ENCODE assay signal across 15 cellular contexts in genomic region chr9:137679695-137680305, GRCh38.
DNase-seq lines count a peak whose midpoint lies in the region; ATAC-seq and TF ChIP-seq lines count a peak whose summit lies in the region.
"Had no signal": no experiment of that assay in that cellular context is flagged by ENCODE, and none has a peak within 500 bp of the region (broad histone marks: within the 10 kb centered on the region; RNA-seq: fewer than 3 reads in every experiment).

No MANE protein-coding gene starts in this region.

- peak overlapping the region; percentile 92 for H3K27ac ChIP-seq in GM23338 (ENCODE audit: low read depth)
- peak overlapping the region; percentile 94 for H3K27ac ChIP-seq in OCI-LY1 (ENCODE audit: low read depth, low read length, poor library complexity, severe bottlenecking)
- H3K27ac ChIP-seq in thyroid gland: no peak overlapping the region
- H3K27ac ChIP-seq in right lobe of liver: no peak overlapping the region
- no peak overlapping the region for H3K27ac ChIP-seq in GM23248
- H3K27ac ChIP-seq: cardiac muscle cell, sigmoid colon, uterus had no signal

- peak; percentile 6; the same call in 2 of the 3 replicates for ATAC-seq in GM23338
- ATAC-seq in right lobe of liver: no peak

- H3K27me3 Mint-ChIP-seq in GM23338 (ENCODE audit: insufficient read depth, low read depth, poor library complexity) (peaks cover 6% of the 10 kb centered on the region), endothelial cell (ENCODE audit: unreplicated experiment) (no peaks in the 10 kb centered on the region), progenitor cell of endocrine pancreas (no peaks in the 10 kb centered on the region)

- H3K4me3 ChIP-seq in GM23338: peak overlapping the region; percentile 6; the same call in 1 of the 2 replicates
- H3K4me3 ChIP-seq in OCI-LY1 (ENCODE audit: low read depth, low read length, poor library complexity, severe bottlenecking): peak overlapping the region; percentile 56
- H3K4me3 ChIP-seq in thyroid gland (replicated peaks in 1 of 3): no peak overlapping the region
- no peak overlapping the region for H3K4me3 ChIP-seq in right lobe of liver
- no peak overlapping the region for H3K4me3 ChIP-seq in GM23248
- H3K4me3 ChIP-seq: cardiac muscle cell, sigmoid colon, uterus had no signal

- H3K36me3 ChIP-seq in GM23338 (ENCODE audit: insufficient read depth): no peaks in the 10 kb centered on the region
- peaks cover 10% of the 10 kb centered on the region for H3K36me3 ChIP-seq in OCI-LY1 (ENCODE audit: insufficient read depth, low read length)
- H3K36me3 ChIP-seq in thyroid gland: no peaks in the 10 kb centered on the region
- no peaks in the 10 kb centered on the region for H3K36me3 ChIP-seq in right lobe of liver
- no peaks in the 10 kb centered on the region for H3K36me3 ChIP-seq in GM23248 (ENCODE audit: low read depth)
- H3K36me3 ChIP-seq: cardiac muscle cell, sigmoid colon, uterus had no signal

- no peak for DNase-seq in GM23338 (ENCODE audit: low spot score)
- no peak for DNase-seq in endothelial cell (ENCODE audit: low spot score)
- DNase-seq in progenitor cell of endocrine pancreas (ENCODE audit: low spot score, unreplicated experiment): no peak
- DNase-seq in thyroid gland: no peak
- no peak for DNase-seq in right lobe of liver
- DNase-seq in GM23248: no peak
- DNase-seq: activated naive CD4-positive, alpha-beta T cell; C1 segment of cervical spinal cord; foreskin fibroblast; NCI-H187 treated with DMSO at 0.1 percent for 48 hours; sigmoid colon; stimulated activated CD4-positive, alpha-beta T cell treated with anti-CD3 and anti-CD28 coated beads, Interleukin-4, amount 100 ng/mL, for 24 hours; uterus had no signal

- peak overlapping the region; percentile 4; the same call in 1 of the 2 replicates for H3K4me2 ChIP-seq in GM23338
- H3K4me2 ChIP-seq in OCI-LY1 (ENCODE audit: low read length): peak overlapping the region; percentile 65
- no peak overlapping the region for H3K4me2 ChIP-seq in GM23248 (ENCODE audit: unreplicated experiment)

- H3K36me3 Mint-ChIP-seq in GM23338 (ENCODE audit: low read depth) (peaks cover 21% of the 10 kb centered on the region; the same call in 2 of the 3 replicates), endothelial cell (ENCODE audit: low read depth, unreplicated experiment) (no peaks in the 10 kb centered on the region), progenitor cell of endocrine pancreas (ENCODE audit: insufficient read depth) (peaks cover 5% of the 10 kb centered on the region)

- H3K4me1 Mint-ChIP-seq in GM23338 (peaks cover 73% of the 10 kb centered on the region), endothelial cell (ENCODE audit: unreplicated experiment) (peaks cover 31% of the 10 kb centered on the region), progenitor cell of endocrine pancreas (ENCODE audit: low read depth) (peaks cover 32% of the 10 kb centered on the region)

- H3K9me3 Mint-ChIP-seq in GM23338 (no peaks in the 10 kb centered on the region; the same call in 2 of the 3 replicates), endothelial cell (ENCODE audit: unreplicated experiment) (no peaks in the 10 kb centered on the region), progenitor cell of endocrine pancreas (ENCODE audit: low read depth) (no peaks in the 10 kb centered on the region)

- H3K9me3 ChIP-seq in OCI-LY1 (ENCODE audit: low read length) (no peaks in the 10 kb centered on the region), thyroid gland (no peaks in the 10 kb centered on the region), right lobe of liver (no peaks in the 10 kb centered on the region), GM23248 (ENCODE audit: low read depth) (no peaks in the 10 kb centered on the region)
- H3K9me3 ChIP-seq: sigmoid colon, uterus had no signal

- H3F3A ChIP-seq in GM23338 (replicated peaks; ENCODE audit: low read depth): peaks cover 10% of the 10 kb centered on the region
- 0 out of 2 replicates have a peak, but pooled peaks cover 11% of the 10 kb centered on the region for H3F3A ChIP-seq in OCI-LY1 (ENCODE audit: insufficient read depth, low read length)
- no peaks in the 10 kb centered on the region for H3F3A ChIP-seq in GM23248 (ENCODE audit: insufficient read depth)

- H3K27me3 ChIP-seq in GM23338 (ENCODE audit: insufficient read depth) (no peaks in the 10 kb centered on the region), OCI-LY1 (ENCODE audit: insufficient read depth, low read length) (no peaks in the 10 kb centered on the region), thyroid gland (no peaks in the 10 kb centered on the region), right lobe of liver (no peaks in the 10 kb centered on the region), GM23248 (replicated peaks; ENCODE audit: insufficient read depth) (no peaks in the 10 kb centered on the region)
- H3K27me3 ChIP-seq: cardiac muscle cell, sigmoid colon, uterus had no signal

- no peak overlapping the region for H2AFZ ChIP-seq in GM23338
- no peak overlapping the region for H2AFZ ChIP-seq in OCI-LY1 (ENCODE audit: low read length)
- no peak overlapping the region for H2AFZ ChIP-seq in GM23248

- H3K9me2 ChIP-seq in GM23338 (ENCODE audit: insufficient read depth) (no peaks in the 10 kb centered on the region), OCI-LY1 (ENCODE audit: low read depth, low read length) (no peaks in the 10 kb centered on the region), GM23248 (ENCODE audit: insufficient read depth) (no peaks in the 10 kb centered on the region)

- peaks cover 72% of the 10 kb centered on the region for H3K4me1 ChIP-seq in GM23338 (ENCODE audit: insufficient read depth)
- peaks cover 88% of the 10 kb centered on the region for H3K4me1 ChIP-seq in OCI-LY1 (ENCODE audit: insufficient read depth, low read length, severe bottlenecking)
- peaks cover 48 to 51% of the 10 kb centered on the region in 2 donors for H3K4me1 ChIP-seq in thyroid gland
- peaks cover 0 to 2% (median under 1%) of the 10 kb centered on the region in 4 donors for H3K4me1 ChIP-seq in right lobe of liver
- H3K4me1 ChIP-seq in GM23248 (ENCODE audit: insufficient read depth): no peaks in the 10 kb centered on the region

- H3K27ac Mint-ChIP-seq in GM23338 (peak overlapping the region; percentile 97), endothelial cell (ENCODE audit: unreplicated experiment) (peak overlapping the region; percentile 78), progenitor cell of endocrine pancreas (peak overlapping the region; percentile 88)

- 89 to 91% methylated on average over 7 of the region's 7 CpGs for WGBS in thyroid gland, 2 donors
- WGBS in right lobe of liver (ENCODE audit: insufficient coverage, low coverage, low lambda C conversion rate, missing lambda C conversion rate): 71% methylated on average over 6 of the region's 7 CpGs
- 89 to 95% methylated on average over 7 of the region's 7 CpGs for WGBS in GM23248 (ENCODE audit: low coverage in 1 of 2, low lambda C conversion rate in 2 of 2, missing lambda C conversion rate in 2 of 2), 2 experiments

- peaks cover 88% of the 10 kb centered on the region for H3K79me2 ChIP-seq in GM23338 (replicated peaks; ENCODE audit: insufficient read depth)
- peaks cover 42% of the 10 kb centered on the region for H3K79me2 ChIP-seq in OCI-LY1 (ENCODE audit: insufficient read depth, low read length)
- peaks cover 97% of the 10 kb centered on the region for H3K79me2 ChIP-seq in GM23248 (ENCODE audit: insufficient read depth)

- H3K4me3 Mint-ChIP-seq in GM23338 (peak overlapping the region; percentile 23; the same call in 2 of the 3 replicates), endothelial cell (ENCODE audit: unreplicated experiment) (no peak overlapping the region), progenitor cell of endocrine pancreas (ENCODE audit: low read depth) (no peak overlapping the region)

- H4K20me1 ChIP-seq in GM23338 (replicated peaks; ENCODE audit: insufficient read depth) (no peaks in the 10 kb centered on the region), OCI-LY1 (ENCODE audit: insufficient read depth, low read length) (no peaks in the 10 kb centered on the region), GM23248 (ENCODE audit: insufficient read depth) (peaks cover 21% of the 10 kb centered on the region)

- H3K9ac ChIP-seq in OCI-LY1 (ENCODE audit: low read length) (peak overlapping the region; percentile 7; the same call in 1 of the 2 replicates), GM23248 (no peak overlapping the region)

- in situ Hi-C loops in GM23248 (cut with MboI): no loop called here

- TF ChIP-seq CTCF in GM23338 (conservative IDR thresholded peaks at IDR 0.05; ENCODE audit: low read depth in 2 of 2) (no peak), OCI-LY1 (IDR thresholded peaks at IDR 0.05; ENCODE audit: low read length) (no peak), endothelial cell (IDR thresholded peaks at IDR 0.05; ENCODE audit: unreplicated experiment) (no peak), progenitor cell of endocrine pancreas (IDR thresholded peaks at IDR 0.05; ENCODE audit: unreplicated experiment) (no peak), thyroid gland (IDR thresholded peaks at IDR 0.05) (no peak), right lobe of liver (IDR thresholded peaks at IDR 0.05) (no peak)

- TF ChIP-seq POLR2A in thyroid gland (IDR thresholded peaks at IDR 0.05) (no peak), right lobe of liver (IDR thresholded peaks at IDR 0.05) (no peak)

- intact Hi-C loops in thyroid gland (cut with DNase I): loop anchor here (10.0 kb wide), 1 partner anchor 85 kb away; no protein-coding TSS in a partner anchor
- intact Hi-C loops in right lobe of liver (cut with DNase I): no loop called here

TF ChIP-seq in GM23338, 12 proteins besides CTCF, POLR2A, EP300 and RAD21 (continues in another document):
- TF ChIP-seq NANOG (IDR thresholded peaks at IDR 0.05; ENCODE audit: borderline replicate concordance) (peak; percentile 40; the same call in 1 of the 2 replicates), JUNB (IDR thresholded peaks at IDR 0.05; ENCODE audit: unreplicated experiment) (no peak)

Comparison
In these comparisons a context has a peak if more than half of its experiments do, and no peak if none do; other contexts are left out.
1. H3K27ac ChIP-seq: peak in GM23338 (single experiment) and OCI-LY1 (single experiment); none in thyroid gland (0 of 3), right lobe of liver (0 of 3) and GM23248 (single experiment).
2. H3K4me3 ChIP-seq: peak in GM23338 (single experiment) and OCI-LY1 (single experiment); none in thyroid gland (0 of 3), right lobe of liver (0 of 3) and GM23248 (single experiment).
3. Peak in every context shown above with its lines, with median percentiles within 50 percentile points of each other: H3K27ac Mint-ChIP-seq.